Comparison of ENCODE assay signal across 8 cellular contexts in the genomic region with DNA sequence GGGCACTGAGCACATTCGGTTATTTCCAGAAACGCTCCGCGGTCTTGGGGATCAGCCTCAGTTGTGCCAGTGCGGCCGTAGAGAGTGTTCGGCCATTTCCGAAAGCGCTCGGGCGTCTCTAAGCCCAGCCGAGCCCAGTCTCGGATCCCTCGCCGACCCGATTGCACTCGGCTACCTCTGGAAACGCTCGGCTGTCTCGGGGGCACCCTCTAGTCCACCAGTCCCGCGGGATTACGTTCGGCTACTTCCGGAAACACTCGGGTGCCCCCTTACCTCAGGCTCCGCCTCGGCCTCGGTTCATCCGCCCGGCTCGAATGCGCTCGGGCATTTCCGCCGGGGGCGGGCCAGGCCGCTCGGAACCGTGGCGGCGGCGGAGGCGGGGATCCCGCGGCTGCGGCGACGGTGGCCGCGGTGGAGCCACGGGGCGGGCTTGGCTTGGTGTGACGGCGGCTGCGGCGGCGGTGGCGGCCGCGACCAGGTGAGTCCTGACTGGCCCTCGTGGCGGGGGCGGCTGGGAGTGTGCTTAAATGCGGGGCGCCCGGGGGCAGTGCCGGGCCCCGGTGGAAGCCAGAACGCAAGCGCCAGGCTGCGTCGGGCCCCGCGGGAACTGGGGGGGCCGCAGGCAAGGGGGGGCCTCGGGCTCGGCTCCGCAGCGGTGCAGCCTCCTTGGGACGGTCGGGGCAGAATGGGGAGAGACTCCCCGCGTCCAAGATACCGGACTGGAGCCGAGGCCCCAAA.
A peak's percentile ranks its signal among the peaks of the same experiment; 100 is the strongest.
DNase-seq lines count a peak whose midpoint lies in the region; ATAC-seq and TF ChIP-seq lines count a peak whose summit lies in the region.

A gene (plus strand): TSS at position 347 of the 738 bp plus-strand sequence. CDS start 2,717 bp downstream, outside the sequence.

- DNase-seq in ACHN (peak; percentile 98), NCI-H2227 (lab: John Stamatoyannopoulos, UW; ENCODE audit: unreplicated experiment) (peak; percentile 99), T47D (ENCODE audit: low read depth in 1 of 2, low spot score in 1 of 2) (peak; percentile 95 to 98), skeletal muscle cell (ENCODE audit: low read depth) (peak; percentile 90)

- no peaks in the 10 kb centered on the region for H3K27me3 ChIP-seq in iPS-15b (ENCODE audit: control insufficient read depth, insufficient read depth, low read length)

- ATAC-seq in GM18907 (IDR thresholded peaks at IDR 0.05; ENCODE audit: unreplicated experiment) (peak; percentile 75), HG03159 (IDR thresholded peaks at IDR 0.05; ENCODE audit: unreplicated experiment) (peak; percentile 77)

- H3K27ac ChIP-seq in VCaP = peak within 1 kb of the TSS; percentile 95

- H3K36me3 ChIP-seq in iPS-15b (ENCODE audit: control insufficient read depth, insufficient read depth, low read length) = peaks cover 7% of the 10 kb centered on the region

- H3K9me3 ChIP-seq in iPS-15b (ENCODE audit: control insufficient read depth, insufficient read depth, low read length) = no peaks in the 10 kb centered on the region

- H3K9ac ChIP-seq in iPS-15b (ENCODE audit: low read depth, low read length) = peak within 1 kb of the TSS; percentile 95

- peaks cover 5% of the 10 kb centered on the region for H3K4me1 ChIP-seq in iPS-15b (ENCODE audit: control insufficient read depth, insufficient read depth, low read length)

- peak within 1 kb of the TSS; percentile 77 for H3K4me3 ChIP-seq in iPS-15b (ENCODE audit: low read depth, low read length)
- peak within 1 kb of the TSS; percentile 93 for H3K4me3 ChIP-seq in skeletal muscle cell (ENCODE audit: low read depth, low read length)

- in situ Hi-C loops in ACHN (cut with HindIII; ENCODE audit: low pct_ligation_motif_present, low pct_unique_long_range_greater_than_20kb, low sequenced_read_pairs) (no loop called here), T47D (cut with HindIII; ENCODE audit: low pct_unique_long_range_greater_than_20kb, low sequenced_read_pairs) (no loop called here)

- TF ChIP-seq CTCF in VCaP (conservative IDR thresholded peaks at IDR 0.05) = peak; percentile 28; the same call in 1 of the 2 replicates

Comparison
In these comparisons a context has a peak if more than half of its experiments do, and no peak if none do; other contexts are left out.
1. Peak in every context shown above with its lines: DNase-seq, ATAC-seq, H3K4me3 ChIP-seq and H3K27ac ChIP-seq.